Comparison of ENCODE assay signal across 11 cellular contexts in the genomic region with DNA sequence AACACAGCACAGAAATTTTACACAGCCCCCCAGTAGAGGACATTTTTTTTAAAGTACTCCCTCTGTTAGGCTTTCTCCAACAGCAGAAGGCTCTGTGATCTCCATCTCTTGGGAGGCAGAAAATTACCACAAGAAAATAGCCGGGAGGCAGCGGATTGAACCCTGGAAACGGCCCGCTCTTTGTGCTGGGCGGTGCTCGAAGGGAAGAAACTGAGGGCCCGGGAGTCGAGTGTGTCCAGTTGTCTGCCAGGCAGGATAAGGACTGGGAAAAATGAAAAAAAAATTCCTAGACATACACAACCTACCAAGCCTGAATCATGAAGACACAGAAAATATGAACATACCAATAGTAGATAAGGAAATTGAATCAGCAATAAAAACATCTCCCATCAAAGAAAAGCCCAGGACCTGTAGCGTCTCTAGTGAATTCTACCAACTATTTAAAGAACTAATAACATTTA. TPM values are rescaled to one million over a fixed set of nuclear protein-coding genes. Genes with fewer than 3 reads are reported as not detected.
A peak's percentile ranks its signal among the peaks of the same experiment; 100 is the strongest.
DNase-seq lines count a peak whose midpoint lies in the region; ATAC-seq, FAIRE-seq and TF ChIP-seq lines count a peak whose summit lies in the region.
"Had no signal": no experiment of that assay in that cellular context is flagged by ENCODE, and none has a peak within 500 bp of the region (broad histone marks: within the 10 kb centered on the region; RNA-seq: fewer than 3 reads in every experiment).

No MANE protein-coding gene starts in this region.

- H4K91ac ChIP-seq in mesenchymal stem cell (ENCODE audit: low read length) = no peak overlapping the region

- H3K4me3 ChIP-seq in HUES64 (ENCODE audit: low read length) = peak overlapping the region; percentile 85
- H3K4me3 ChIP-seq in mesenchymal stem cell (ENCODE audit: insufficient read depth in 1 of 2, low read depth in 1 of 2, low read length in 2 of 2) = peak overlapping the region; percentile 46 to 78
- no peak overlapping the region for H3K4me3 ChIP-seq in pancreas
- H3K4me3 ChIP-seq: mucosa of descending colon had no signal

- H2BK12ac ChIP-seq in mesenchymal stem cell (ENCODE audit: low read length in 2 of 2) = no peak overlapping the region

- no peak overlapping the region for H3K23ac ChIP-seq in mesenchymal stem cell (ENCODE audit: low read length in 2 of 2)

- DNase-seq in DMS 273 (lab: John Stamatoyannopoulos, UW; ENCODE audit: unreplicated experiment) (peak; percentile 84), mesenchymal stem cell (peak; percentile 41), cerebellar nuclear complex (lab: John Stamatoyannopoulos, UW) (no peak), pancreas (no peak), islet precursor cell (no peak)
- DNase-seq in activated CD8-positive, alpha-beta T cell treated with anti-CD3 and anti-CD28 coated beads for 36 hours = no peak

- no peaks in the 10 kb centered on the region for H3K9me3 ChIP-seq in HUES64 (ENCODE audit: insufficient read depth, low read depth, low read length)
- H3K9me3 ChIP-seq in mesenchymal stem cell (ENCODE audit: control insufficient read depth, low read length) = no peaks in the 10 kb centered on the region
- H3K9me3 ChIP-seq in pancreas = no peaks in the 10 kb centered on the region
- H3K9me3 ChIP-seq: mucosa of descending colon had no signal

- peaks cover 65% of the 10 kb centered on the region for H3K27me3 Mint-ChIP-seq in activated CD8-positive, alpha-beta T cell treated with anti-CD3 and anti-CD28 coated beads for 36 hours

- POLR2A ChIA-PET in activated CD8-positive, alpha-beta T cell treated with anti-CD3 and anti-CD28 coated beads for 36 hours (lab: Charles Lee) = no interaction called here

- ATAC-seq in activated CD8-positive, alpha-beta T cell treated with anti-CD3 and anti-CD28 coated beads for 36 hours = no peak
- ATAC-seq in pancreas = no peak
- no peak for ATAC-seq in GM18502 (IDR thresholded peaks at IDR 0.05; ENCODE audit: poor library complexity, unreplicated experiment)
- ATAC-seq: mucosa of descending colon had no signal

- no peak overlapping the region for H2BK5ac ChIP-seq in mesenchymal stem cell (ENCODE audit: low read depth, low read length, poor library complexity, severe bottlenecking)

- H3K4me1 ChIP-seq in HUES64 (ENCODE audit: insufficient read depth, low read length) (no peaks in the 10 kb centered on the region), mesenchymal stem cell (ENCODE audit: control insufficient read depth, insufficient read depth, low read depth, low read length) (peaks cover 7% of the 10 kb centered on the region), pancreas (no peaks in the 10 kb centered on the region)

- no peak overlapping the region for H2BK120ac ChIP-seq in mesenchymal stem cell (ENCODE audit: low read depth, low read length)

- peak overlapping the region; percentile 52 for H2BK15ac ChIP-seq in mesenchymal stem cell (ENCODE audit: low read depth, poor library complexity, severe bottlenecking)

- no peak overlapping the region for H2AK5ac ChIP-seq in mesenchymal stem cell (ENCODE audit: low read length, severe bottlenecking)

- H3K9ac ChIP-seq in HUES64 (ENCODE audit: low read depth, low read length) (no peak overlapping the region), mesenchymal stem cell (ENCODE audit: low read length) (peak overlapping the region; percentile 75)

- H3K27me3 ChIP-seq in HUES64 (ENCODE audit: insufficient read depth, low read length) (peaks cover 78% of the 10 kb centered on the region), mesenchymal stem cell (ENCODE audit: control insufficient read depth in 1 of 2, insufficient read depth in 1 of 2, low read length in 2 of 2) (peaks cover 8 to 43% of the 10 kb centered on the region in 2 experiments), pancreas (peaks cover 13 to 69% (median 15%) of the 10 kb centered on the region in 4 donors)

- H3K9me3 Mint-ChIP-seq in activated CD8-positive, alpha-beta T cell treated with anti-CD3 and anti-CD28 coated beads for 36 hours = peaks cover 20% of the 10 kb centered on the region

- intact Hi-C loops in activated CD8-positive, alpha-beta T cell treated with anti-CD3 and anti-CD28 coated beads for 36 hours (cut with micrococcal nuclease) = no loop called here
- intact Hi-C loops in pancreas (cut with DNase I) = no loop called here

- H4K8ac ChIP-seq in mesenchymal stem cell (ENCODE audit: low read length) = no peak overlapping the region

- TF ChIP-seq CTCF in activated CD8-positive, alpha-beta T cell treated with anti-CD3 and anti-CD28 coated beads for 36 hours (IDR thresholded peaks at IDR 0.05) = no peak
- no peak for TF ChIP-seq CTCF in pancreas (IDR thresholded peaks at IDR 0.05)

- no peak for FAIRE-seq in pancreas (lab: Jason Lieb, UNC)
- FAIRE-seq: colon had no signal

- H3K14ac ChIP-seq in mesenchymal stem cell (ENCODE audit: low read length in 2 of 2) = no peak overlapping the region

- CTCF ChIA-PET in activated CD8-positive, alpha-beta T cell treated with anti-CD3 and anti-CD28 coated beads for 36 hours (lab: Charles Lee) = no interaction called here

- H3K4me3 Mint-ChIP-seq in activated CD8-positive, alpha-beta T cell treated with anti-CD3 and anti-CD28 coated beads for 36 hours = peak overlapping the region; percentile 65

- H3K27ac ChIP-seq in HUES64 (ENCODE audit: low read depth, low read length) (no peak overlapping the region), mesenchymal stem cell (ENCODE audit: low read length, poor library complexity, severe bottlenecking) (peak overlapping the region; percentile 64), pancreas (no peak overlapping the region)

- 0% methylated on average over 8 of the region's 9 CpGs for WGBS in HUES64
- WGBS in mesenchymal stem cell = 0% methylated on average over 5 of the region's 9 CpGs
- 8 to 14% methylated on average over 9 of the region's 9 CpGs for WGBS in pancreas, 2 donors

- H3K36me3 Mint-ChIP-seq in activated CD8-positive, alpha-beta T cell treated with anti-CD3 and anti-CD28 coated beads for 36 hours (ENCODE audit: low read depth) = peaks cover 12% of the 10 kb centered on the region

- H3K18ac ChIP-seq in mesenchymal stem cell (ENCODE audit: low read depth in 1 of 2, low read length in 2 of 2) = no peak overlapping the region

- H3K79me1 ChIP-seq in mesenchymal stem cell (replicated peaks; ENCODE audit: low read length, poor library complexity, severe bottlenecking) = no peaks in the 10 kb centered on the region

- H2AFZ ChIP-seq in mesenchymal stem cell (ENCODE audit: low read depth, low read length) = peak overlapping the region; percentile 39

- peak overlapping the region; percentile 94 for H3K4me2 ChIP-seq in mesenchymal stem cell (ENCODE audit: low read length, poor library complexity, severe bottlenecking)

- H3K4me1 Mint-ChIP-seq in activated CD8-positive, alpha-beta T cell treated with anti-CD3 and anti-CD28 coated beads for 36 hours (ENCODE audit: low read depth) = peaks cover 5% of the 10 kb centered on the region

- no peak overlapping the region for H3K4ac ChIP-seq in mesenchymal stem cell (ENCODE audit: low read depth in 1 of 2, low read length in 2 of 2)

- H3K27ac Mint-ChIP-seq in activated CD8-positive, alpha-beta T cell treated with anti-CD3 and anti-CD28 coated beads for 36 hours = no peak overlapping the region

- H3K36me3 ChIP-seq in HUES64 (ENCODE audit: insufficient read depth, low read length) = no peaks in the 10 kb centered on the region
- H3K36me3 ChIP-seq in mesenchymal stem cell (ENCODE audit: control insufficient read depth in 1 of 2, insufficient read depth in 2 of 2, low read depth in 1 of 2, low read length in 2 of 2) = no peaks in the 10 kb centered on the region
- H3K36me3 ChIP-seq in pancreas = no peaks in the 10 kb centered on the region

RNA-seq across cellular contexts. Expression of gene POM121L2, which starts 31.5 kb away (rescaled TPM):
- not detected for polyA plus RNA-seq in HUES64 (2013, experiment 1 of 2)
- not detected for polyA plus RNA-seq in HUES64 (2013, experiment 2 of 2)
- total RNA-seq in activated CD8-positive, alpha-beta T cell treated with anti-CD3 and anti-CD28 coated beads for 36 hours = not detected
- not detected for polyA plus RNA-seq in mesenchymal stem cell (2013, experiment 1 of 2)
- polyA plus RNA-seq in mesenchymal stem cell (2013, experiment 2 of 2) = not detected
- total RNA-seq in pancreas = under 1 TPM in 1 of 6 donors, not detected in 5; 0.03 TPM
- polyA plus RNA-seq in pancreas = under 1 TPM in 1 of 2 donors, not detected in 1; 0.02 TPM
- total RNA-seq: T-helper 1 cell treated with Interleukin-12 subunit alpha and Interleukin-12 subunit beta and Interleukin-4 antibody, amounts not matched to agents 30 ng/mL and 1 ng/mL, for 36 hours had no signal

RNA-seq across cellular contexts. Expression of gene PRSS16, which starts 33.1 kb away (rescaled TPM):
- polyA plus RNA-seq in HUES64 (2013, experiment 1 of 2) = 8.0 TPM
- 8.5 TPM for polyA plus RNA-seq in HUES64 (2013, experiment 2 of 2)
- total RNA-seq in activated CD8-positive, alpha-beta T cell treated with anti-CD3 and anti-CD28 coated beads for 36 hours = 1 to 10 TPM in 1 of 2 experiments, under 1 TPM in 1; 0.65 to 1.9 TPM
- 0.17 TPM for polyA plus RNA-seq in mesenchymal stem cell (2013, experiment 1 of 2)
- 0.21 TPM for polyA plus RNA-seq in mesenchymal stem cell (2013, experiment 2 of 2)
- 10 to 100 TPM; 14.0 to 30.1 (median 23.4) TPM for total RNA-seq in pancreas
- 10 to 100 TPM; 15.5 to 17.6 TPM for polyA plus RNA-seq in pancreas

Comparison
In these comparisons a context has a peak if more than half of its experiments do, and no peak if none do; other contexts are left out.
1. DNase-seq: peak in DMS 273 (single experiment) and mesenchymal stem cell (single experiment); none in activated CD8-positive, alpha-beta T cell treated with anti-CD3 and anti-CD28 coated beads for 36 hours (single experiment), cerebellar nuclear complex (0 of 2), pancreas (0 of 6) and islet precursor cell (single experiment).
2. H3K4me3 ChIP-seq: peak in HUES64 (single experiment) and mesenchymal stem cell (2 of 2); none in pancreas (0 of 4).
3. RNA of gene PRSS16, which starts 33.1 kb away (total RNA-seq): 14.0 to 30.1 TPM in pancreas; 0.65 to 1.9 TPM in activated CD8-positive, alpha-beta T cell treated with anti-CD3 and anti-CD28 coated beads for 36 hours; every median in the first group is over 4 times any median in the second.